In genomic region chr1:45583264-45583665, GRCh38 we compare ENCODE assay signal across 8 cellular contexts. TPM values are rescaled to one million over a fixed set of nuclear protein-coding genes. Genes with fewer than 3 reads are reported as not detected.
A peak's percentile ranks its signal among the peaks of the same experiment; 100 is the strongest.
DNase-seq lines count a peak whose midpoint lies in the region; ATAC-seq and TF ChIP-seq lines count a peak whose summit lies in the region.

No MANE protein-coding gene starts in this region.

- peaks cover 0 to 24% (median 13%) of the 10 kb centered on the region in 11 experiments; a peak in 13 of 22 replicates for H3K36me3 ChIP-seq in BLaER1 treated with 17β-estradiol and CSF1 and Interleukin-3, amounts not matched to agents 10 nM and 100 nM

- no peaks in the 10 kb centered on the region for H3K27me3 ChIP-seq in BLaER1 treated with 17β-estradiol and CSF1 and Interleukin-3, amounts not matched to agents 10 nM and 100 nM

- ATAC-seq in GM19395 (IDR thresholded peaks at IDR 0.05; ENCODE audit: unreplicated experiment) (peak; percentile 81), HG03558 (IDR thresholded peaks at IDR 0.05; ENCODE audit: extremely low read depth, unreplicated experiment) (peak; percentile 62)

- H3K27ac ChIP-seq in BLaER1 treated with 17β-estradiol and CSF1 and Interleukin-3, amounts not matched to agents 10 nM and 100 nM, result peak overlapping the region; percentile 49 to 99 (median 95); a peak in 21 of 22 replicates

- H4K20me1 ChIP-seq in BLaER1 treated with 17β-estradiol and CSF1 and Interleukin-3, amounts not matched to agents 10 nM and 100 nM, result peaks cover 27 to 43% (median 36%) of the 10 kb centered on the region in 11 experiments

- H3K9me3 ChIP-seq in BLaER1 treated with 17β-estradiol and CSF1 and Interleukin-3, amounts not matched to agents 10 nM and 100 nM (replicated peaks in 1 of 11), result no peaks in the 10 kb centered on the region; a peak in 1 of 22 replicates

- H3K4me2 ChIP-seq in BLaER1 treated with 17β-estradiol and CSF1 and Interleukin-3, amounts not matched to agents 10 nM and 100 nM, result peak overlapping the region; percentile 73 to 100 (median 85)

- intact Hi-C loops in lower leg skin (cut with DNase I; ENCODE audit: low total_unique reads), result no loop called here

- WGBS in lower leg skin, 2 donors, result 0% methylated on average over 19 of the region's 19 CpGs

- H3K4me1 ChIP-seq in BLaER1 treated with 17β-estradiol and CSF1 and Interleukin-3, amounts not matched to agents 10 nM and 100 nM, result peaks cover 42 to 64% (median 53%) of the 10 kb centered on the region in 10 experiments

- peak overlapping the region; percentile 84 to 99 (median 96) for H3K4me3 ChIP-seq in BLaER1 treated with 17β-estradiol and CSF1 and Interleukin-3, amounts not matched to agents 10 nM and 100 nM
- H3K4me3 ChIP-seq in lower leg skin (ENCODE audit: low read depth, poor library complexity, severe bottlenecking), result peak overlapping the region; percentile 97

- no peak for TF ChIP-seq POLR2A in lower leg skin (IDR thresholded peaks at IDR 0.05)

- peak overlapping the region; percentile 80 to 99 (median 96); a peak in 21 of 22 replicates for H3K9ac ChIP-seq in BLaER1 treated with 17β-estradiol and CSF1 and Interleukin-3, amounts not matched to agents 10 nM and 100 nM

- peak; percentile 96 for DNase-seq in NCI-H748 (lab: John Stamatoyannopoulos, UW; ENCODE audit: unreplicated experiment)
- peak; percentile 94 to 96 for DNase-seq in activated CD4-positive, alpha-beta T cell treated with anti-CD3 and anti-CD28 coated beads, Interleukin-2, amount 50 U/mL, for 48 hours
- peak; percentile 95 for DNase-seq in ecto neural progenitor cell (ENCODE audit: low spot score)
- DNase-seq in lower leg skin (ENCODE audit: low spot score in 2 of 2), result peak; percentile 96 to 98
- DNase-seq in stimulated activated CD4-positive, alpha-beta T cell treated with anti-CD3 and anti-CD28 coated beads, Interleukin-4, amount 100 ng/mL, for 48 hours (ENCODE audit: low read depth in 2 of 2), result peak; percentile 87 to 93

- TF ChIP-seq CTCF in lower leg skin (IDR thresholded peaks at IDR 0.05), result no peak

RNA-seq across cellular contexts. Expression of gene NASP, which starts 0.6 kb away (rescaled TPM):
- total RNA-seq in lower leg skin, result 10 to 100 TPM; 35.4 to 64.4 (median 52.3) TPM

RNA-seq across cellular contexts. Expression of gene AKR1A1, which starts 32.6 kb away (rescaled TPM):
- total RNA-seq in lower leg skin, result 10 to 100 TPM; 42.1 to 79.2 (median 57.8) TPM

RNA-seq across cellular contexts. Expression of gene CCDC17, which starts 40.6 kb away (rescaled TPM):
- total RNA-seq in lower leg skin, result 1 to 10 TPM; 1.4 to 2.1 (median 1.7) TPM

Comparison
In these comparisons a context has a peak if more than half of its experiments do, and no peak if none do; other contexts are left out.
1. Peak in every context shown above with its lines: DNase-seq, ATAC-seq, H3K4me3 ChIP-seq and H3K27ac ChIP-seq.